In the genomic region with DNA sequence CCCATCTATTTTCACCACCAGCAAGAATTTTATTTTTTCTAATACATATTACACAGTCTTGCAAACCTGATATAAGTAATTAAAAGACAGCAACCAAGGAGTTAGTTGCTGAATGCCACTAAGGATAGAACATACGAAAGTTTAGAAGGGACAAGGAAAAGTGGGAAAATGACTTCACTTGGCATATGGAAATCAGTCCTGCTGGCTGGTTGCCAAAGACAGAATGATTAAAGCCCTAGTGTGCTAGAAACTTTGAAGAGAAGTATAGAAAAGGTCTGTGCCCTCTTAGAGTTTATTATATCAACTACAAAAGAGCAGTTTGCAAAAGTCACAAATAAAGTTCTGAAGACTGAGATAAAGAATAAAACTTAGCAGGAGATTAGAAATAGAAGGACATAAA, we compare ENCODE assay signal across 3 cellular contexts.
TF ChIP-seq lines count a peak whose summit lies in the region.

No MANE protein-coding gene starts in this region.

TF ChIP-seq in SK-N-SH, 30 proteins besides CTCF, POLR2A, EP300 and RAD21:
- TF ChIP-seq NFIC (IDR thresholded peaks at IDR 0.05; ENCODE audit: borderline replicate concordance) (0 out of 2 replicates have a peak, but pooled peaks have one; percentile 7), SIN3A (IDR thresholded peaks at IDR 0.05; ENCODE audit: borderline replicate concordance, low read depth, low read length) (no peak), RFX5 (IDR thresholded peaks at IDR 0.05; ENCODE audit: low read length) (no peak)

TF ChIP-seq in SK-N-SH treated with all-trans-retinoic acid at 6 μM for 48 hours, 23 proteins besides CTCF, POLR2A, EP300 and RAD21:
- TF ChIP-seq ZNF565 (CRISPR knock-in tag; conservative IDR thresholded peaks at IDR 0.05; ENCODE audit: low read depth), result no peak

TF ChIP-seq in K562, 482 proteins besides CTCF, POLR2A, EP300 and RAD21:
- no peak for TF ChIP-seq EWSR1 (IDR thresholded peaks at IDR 0.05; ENCODE audit: borderline replicate concordance, low read depth, partially characterized antibody)
- TF ChIP-seq ZNF146 (CRISPR knock-in tag; IDR thresholded peaks at IDR 0.05; ENCODE audit: unreplicated experiment), result no peak
- no peak for TF ChIP-seq IRF2 (CRISPR knock-in tag; IDR thresholded peaks at IDR 0.05)
- peak; percentile 92 for TF ChIP-seq NFIC (IDR thresholded peaks at IDR 0.05)
- no peak for TF ChIP-seq HDAC6 (IDR thresholded peaks at IDR 0.05; ENCODE audit: low read depth, low read length)
- TF ChIP-seq CAMTA2 (CRISPR knock-in tag; conservative IDR thresholded peaks at IDR 0.05), result no peak
- no peak for TF ChIP-seq RBM25 (IDR thresholded peaks at IDR 0.05; ENCODE audit: low read depth, low read length, severe bottlenecking)
- peak; percentile 52 for TF ChIP-seq NFIX (CRISPR knock-in tag; IDR thresholded peaks at IDR 0.05; ENCODE audit: low read depth)
- TF ChIP-seq HOXB6 (CRISPR knock-in tag; IDR thresholded peaks at IDR 0.05; ENCODE audit: borderline replicate concordance), result no peak
TF ChIP-seq in K562: peak in this region for 2.
